Comparison of ENCODE assay signal across 28 cellular contexts in the genomic region with DNA sequence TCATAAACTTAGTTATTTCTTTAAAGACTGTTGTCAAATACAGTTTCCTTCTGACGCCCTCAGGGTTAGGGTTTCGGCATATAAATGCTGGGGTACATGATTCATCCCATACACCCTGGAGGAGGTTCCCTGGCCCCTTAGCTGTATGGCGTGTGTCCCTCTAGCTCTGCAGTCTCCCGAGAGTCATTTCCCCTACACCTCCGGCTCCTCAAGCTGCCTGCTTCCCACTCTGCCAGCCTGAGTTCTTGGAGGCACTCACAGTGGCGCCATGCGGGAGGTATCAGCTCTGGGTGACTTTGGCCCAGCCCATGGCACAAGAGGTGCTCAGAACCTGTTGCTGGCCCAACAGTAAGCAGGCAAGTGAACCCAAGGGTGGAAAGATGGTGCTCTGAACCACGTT.
"Had no signal": no experiment of that assay in that cellular context is flagged by ENCODE, and none has a peak within 500 bp of the region (broad histone marks: within the 10 kb centered on the region; RNA-seq: fewer than 3 reads in every experiment).

No MANE protein-coding gene starts in this region.

- H3K9me3 Mint-ChIP-seq: nephron; neural progenitor cell; stimulated activated memory B cell treated with anti-CD40 and anti-IgM and Interleukin-4, amounts not matched to agents 10 μg/mL and 1 μg/mL and 100 μg/mL, for 72 hours had no signal

- H3K36me3 ChIP-seq: esophagus squamous epithelium, heart right ventricle, lower lobe of right lung, neural progenitor cell, ovary, sigmoid colon, thoracic aorta, tibial nerve, upper lobe of left lung had no signal

- H3K9me3 ChIP-seq: esophagus squamous epithelium, heart right ventricle, lower lobe of right lung, ovary, psoas muscle, sigmoid colon, thoracic aorta, tibial nerve, upper lobe of left lung had no signal

- H3K9ac ChIP-seq: neural progenitor cell had no signal

- H3K4me2 ChIP-seq: neural progenitor cell had no signal

- H3K27ac Mint-ChIP-seq: nephron; neural progenitor cell; stimulated activated memory B cell treated with anti-CD40 and anti-IgM and Interleukin-4, amounts not matched to agents 10 μg/mL and 1 μg/mL and 100 μg/mL, for 72 hours had no signal

- H3K4me1 Mint-ChIP-seq: nephron, neural progenitor cell had no signal

- H3K27ac ChIP-seq: coronary artery, esophagus squamous epithelium, heart right ventricle, lower lobe of right lung, neural progenitor cell, ovary, psoas muscle, sigmoid colon, thoracic aorta, tibial nerve, upper lobe of left lung had no signal

- H3K27me3 ChIP-seq: esophagus squamous epithelium, heart right ventricle, neural progenitor cell, ovary, sigmoid colon, tibial nerve, upper lobe of left lung had no signal

- H2AFZ ChIP-seq: neural progenitor cell had no signal

- H3K4me3 Mint-ChIP-seq: nephron; neural progenitor cell; stimulated activated memory B cell treated with anti-CD40 and anti-IgM and Interleukin-4, amounts not matched to agents 10 μg/mL and 1 μg/mL and 100 μg/mL, for 72 hours had no signal

- H3K36me3 Mint-ChIP-seq: neural progenitor cell; stimulated activated memory B cell treated with anti-CD40 and anti-IgM and Interleukin-4, amounts not matched to agents 10 μg/mL and 1 μg/mL and 100 μg/mL, for 72 hours had no signal

- DNase-seq: dermis blood vessel endothelial cell; effector memory CD4-positive, alpha-beta T cell; esophagus squamous epithelium; foreskin melanocyte; glutamatergic neuron; heart right ventricle; hippocampal formation; kidney glomerular epithelial cell; left colon; left ventricle myocardium superior; lower lobe of right lung; nucleus accumbens; ovary; posterior cingulate gyrus; psoas muscle; right cardiac atrium; sigmoid colon; stimulated activated CD4-positive, alpha-beta T cell treated with anti-CD3 and anti-CD28 coated beads, Interleukin-2, amount 100 ng/mL, for 24 hours; stimulated activated CD4-positive, alpha-beta T cell treated with anti-CD3 and anti-CD28 coated beads, Interleukin-4, amount 100 ng/mL, for 4 hours; stimulated activated naive CD8-positive, alpha-beta T cell treated with anti-CD3 and anti-CD28 coated beads, Interleukin-15, Interleukin-2, amounts not matched to agents 100 U/mL and 50 U/mL, for 24 hours; substantia nigra had no signal

- H3K4me1 ChIP-seq: esophagus squamous epithelium, heart right ventricle, lower lobe of right lung, neural progenitor cell, psoas muscle, sigmoid colon, tibial nerve, upper lobe of left lung had no signal

- H3K4me3 ChIP-seq: coronary artery, esophagus squamous epithelium, heart right ventricle, lower lobe of right lung, neural progenitor cell, ovary, psoas muscle, sigmoid colon, thoracic aorta, tibial nerve, upper lobe of left lung had no signal
